In the genomic region with DNA sequence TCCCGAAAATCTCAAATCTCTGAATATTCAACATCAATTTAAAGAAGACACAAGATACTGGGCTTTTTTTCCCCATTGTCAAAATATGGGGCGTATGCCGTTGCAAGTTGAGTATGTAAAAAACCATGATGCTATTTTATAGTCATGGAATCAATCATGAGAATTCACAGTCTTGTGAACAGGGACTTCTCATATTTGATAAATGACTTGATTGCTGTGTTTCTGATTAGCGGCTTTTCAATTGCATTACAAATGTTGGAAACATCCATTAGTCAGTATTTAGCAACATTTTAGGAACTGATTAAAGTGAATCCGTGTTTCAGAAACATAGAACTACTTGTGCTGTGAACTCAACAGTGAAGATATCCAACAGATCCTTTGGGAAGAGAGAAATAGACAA, we compare ENCODE assay signal across 22 cellular contexts.
"Had no signal": no experiment of that assay in that cellular context is flagged by ENCODE, and none has a peak within 500 bp of the region (broad histone marks: within the 10 kb centered on the region; RNA-seq: fewer than 3 reads in every experiment).

No MANE protein-coding gene starts in this region.

- H3K27ac ChIP-seq: HL-60, SJSA1, SK-N-MC had no signal

- H3K4me1 ChIP-seq: SJSA1 had no signal

- H3K36me3 ChIP-seq: SJSA1 had no signal

- H3K4me3 ChIP-seq: SJSA1, SK-N-MC had no signal

- H3K9me3 ChIP-seq: SJSA1 had no signal

- DNase-seq: KBM-7, MV-4-11, NCI-H1048, NCI-H1105, NCI-H1417, NCI-H1436 treated with DMSO at 0.1 percent for 48 hours, NCI-H1694, NCI-H187 treated with DMSO at 0.1 percent for 48 hours, NCI-H2029 treated with DMSO at 0.1 percent for 48 hours, NCI-H2171 treated with DMSO at 0.1 percent for 48 hours, NCI-H226, NCI-H446, NCI-H510A, NCI-H524 treated with DMSO at 0.1 percent for 48 hours, NCI-H69, NCI-H774, Right ventricle myocardium superior, RPMI8226, SIG-M5 had no signal
